ENCODE assay signal across 1 cellular context in the genomic region with DNA sequence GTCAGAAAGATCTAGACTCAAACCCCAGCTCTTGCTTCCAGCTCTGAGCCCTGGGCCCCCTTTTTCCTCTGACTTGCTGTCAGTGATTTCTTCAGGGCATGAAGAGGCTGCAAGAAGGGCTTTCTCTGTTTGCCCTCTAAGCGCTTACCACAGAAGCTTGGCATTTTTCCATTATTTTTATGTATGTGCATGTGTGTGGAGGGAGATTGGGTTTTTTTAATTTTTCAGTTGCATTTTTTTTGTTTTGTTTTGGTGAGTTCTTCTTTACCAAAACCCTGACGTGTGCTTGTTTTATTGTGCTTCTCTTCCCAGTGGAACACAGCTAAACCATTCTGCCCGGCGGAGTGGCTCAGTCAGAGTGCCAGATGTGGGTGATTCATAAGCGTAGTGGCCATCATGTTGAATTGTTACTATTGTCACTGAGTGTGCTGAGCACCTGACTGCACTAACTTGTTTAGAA.
TF ChIP-seq lines count a peak whose summit lies in the region.

No MANE protein-coding gene starts in this region.

TF ChIP-seq in H1, 55 proteins besides CTCF, POLR2A, EP300 and RAD21 (continued from another document):
- TF ChIP-seq SRF (IDR thresholded peaks at IDR 0.05; ENCODE audit: low read depth, low read length) (no peak), CEBPB (IDR thresholded peaks at IDR 0.05; ENCODE audit: low read depth, low read length) (no peak), BACH1 (IDR thresholded peaks at IDR 0.05; ENCODE audit: low read length) (no peak), SP2 (IDR thresholded peaks at IDR 0.05; ENCODE audit: low read length) (no peak), SAP30 (IDR thresholded peaks at IDR 0.05; ENCODE audit: insufficient read depth, insufficient replicate concordance, low read length) (no peak), CTBP2 (IDR thresholded peaks at IDR 0.05; ENCODE audit: borderline replicate concordance, insufficient read depth, insufficient read length, low read length) (no peak), SP1 (IDR thresholded peaks at IDR 0.05; ENCODE audit: low read depth, low read length) (no peak), POLR2AphosphoS5 (IDR thresholded peaks at IDR 0.05; ENCODE audit: low read depth, low read length) (no peak), CHD2 (IDR thresholded peaks at IDR 0.05; ENCODE audit: low read length) (no peak), KDM1A (IDR thresholded peaks at IDR 0.05; ENCODE audit: borderline replicate concordance, low read length) (no peak), YY1 (IDR thresholded peaks at IDR 0.05; ENCODE audit: low read depth, low read length) (no peak)
- TF ChIP-seq, protein P1, sequence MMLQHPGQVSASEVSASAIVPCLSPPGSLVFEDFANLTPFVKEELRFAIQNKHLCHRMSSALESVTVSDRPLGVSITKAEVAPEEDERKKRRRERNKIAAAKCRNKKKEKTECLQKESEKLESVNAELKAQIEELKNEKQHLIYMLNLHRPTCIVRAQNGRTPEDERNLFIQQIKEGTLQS (IDR thresholded peaks at IDR 0.05; ENCODE audit: insufficient read depth, low read depth, low read length) = no peak
